1 cellular context compared by ENCODE assay signal in genomic region chr9:107274953-107275422, GRCh38.
A peak's percentile ranks its signal among the peaks of the same experiment; 100 is the strongest.
TF ChIP-seq lines count a peak whose summit lies in the region.

No MANE protein-coding gene starts in this region.

TF ChIP-seq in SK-N-SH, 30 proteins besides CTCF, POLR2A, EP300 and RAD21 (continued from another document):
- TF ChIP-seq USF2 (IDR thresholded peaks at IDR 0.05; ENCODE audit: borderline replicate concordance, low read depth, low read length) (no peak), CHD2 (IDR thresholded peaks at IDR 0.05; ENCODE audit: low read length, partially characterized antibody) (no peak), SIN3A (IDR thresholded peaks at IDR 0.05; ENCODE audit: borderline replicate concordance, low read depth, low read length) (peak; percentile 89), MEF2A (IDR thresholded peaks at IDR 0.05; ENCODE audit: borderline replicate concordance, low read depth) (no peak), IRF3 (IDR thresholded peaks at IDR 0.05; ENCODE audit: low read depth, low read length) (no peak), USF1 (IDR thresholded peaks at IDR 0.05; ENCODE audit: borderline replicate concordance, low read depth) (peak; percentile 42), REST (IDR thresholded peaks at IDR 0.05; ENCODE audit: low read depth, low read length) (peak; percentile 44; the same call in 1 of the 2 replicates), SMC3 (IDR thresholded peaks at IDR 0.05; ENCODE audit: low read depth, low read length) (no peak), GATA2 (CRISPR knock-in tag; IDR thresholded peaks at IDR 0.05) (no peak)
